23 cellular contexts compared by ENCODE assay signal in the genomic region with DNA sequence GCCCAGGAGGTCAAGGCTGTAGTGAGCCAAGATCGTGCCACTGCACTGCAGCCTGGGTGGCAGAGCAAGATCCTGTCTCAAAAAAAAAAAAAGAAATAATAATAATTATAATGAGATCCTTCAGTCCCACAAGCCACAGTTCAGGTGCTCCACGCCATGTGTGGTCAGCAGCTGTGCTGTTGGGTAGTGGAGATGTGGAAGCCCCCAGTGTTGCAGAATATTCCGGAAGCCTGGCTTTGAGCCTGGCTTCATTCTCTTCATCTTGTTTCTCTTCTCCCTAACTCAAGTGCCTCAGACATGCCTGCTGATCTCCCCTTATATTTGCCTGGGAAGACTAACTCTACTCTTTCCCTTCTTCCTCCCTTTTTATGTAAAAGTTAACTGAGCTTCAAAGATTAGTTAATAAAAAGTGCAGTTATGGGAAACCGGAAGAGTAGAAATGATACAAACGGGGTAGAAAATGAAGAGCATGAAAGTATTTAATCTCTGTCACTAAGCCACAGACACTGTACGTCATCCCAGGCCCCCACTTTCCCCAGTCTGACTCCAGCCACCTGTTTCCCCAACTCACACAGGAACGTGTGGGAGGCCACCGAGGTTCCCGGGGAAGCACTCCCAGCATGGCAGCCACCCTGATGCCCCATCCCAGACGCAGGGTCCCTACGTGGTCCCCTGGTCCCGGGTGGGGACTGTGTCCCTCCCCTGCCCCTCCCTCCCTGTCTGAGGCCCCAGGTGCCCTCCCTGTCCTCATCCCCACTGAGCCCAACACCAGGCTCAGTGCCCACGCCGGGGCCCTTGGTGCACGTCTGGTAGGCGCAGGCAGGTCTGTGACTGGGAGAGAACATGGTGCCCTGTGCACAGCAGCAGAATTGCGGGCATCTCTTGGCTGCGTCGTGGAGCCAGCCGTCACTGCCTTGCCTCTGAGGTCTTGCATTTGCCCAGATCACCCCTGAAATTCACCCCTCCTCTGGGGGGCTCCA.
"Had no signal": no experiment of that assay in that cellular context is flagged by ENCODE, and none has a peak within 500 bp of the region (broad histone marks: within the 10 kb centered on the region; RNA-seq: fewer than 3 reads in every experiment).

No MANE protein-coding gene starts in this region.

- H3K27me3 Mint-ChIP-seq: activated CD4-positive, alpha-beta T cell treated with anti-CD3 and anti-CD28 coated beads, Interleukin-2, amount 10 ng/mL, durations not matched to agents 7 days and 5 days; type B pancreatic cell had no signal

- H3K4me3 Mint-ChIP-seq: activated CD4-positive, alpha-beta T cell treated with anti-CD3 and anti-CD28 coated beads, Interleukin-2, amount 10 ng/mL, durations not matched to agents 7 days and 5 days; endodermal cell; mesothelial cell of epicardium; T-helper 1 cell treated with Interleukin-12 subunit alpha and Interleukin-12 subunit beta and Interleukin-4 antibody, amounts not matched to agents 30 μg/mL and 1 μg/mL, for 36 hours; type B pancreatic cell had no signal

- H3K9me3 ChIP-seq: stomach had no signal

- H3K27ac Mint-ChIP-seq: activated CD4-positive, alpha-beta T cell treated with anti-CD3 and anti-CD28 coated beads, Interleukin-2, amount 10 ng/mL, durations not matched to agents 7 days and 5 days; activated naive CD4-positive, alpha-beta T cell treated with anti-CD3 and anti-CD28 coated beads, Interleukin-2, amount 50 U/mL, for 72 hours; endodermal cell; mesothelial cell of epicardium; T-helper 1 cell treated with Interleukin-12 subunit alpha and Interleukin-12 subunit beta and Interleukin-4 antibody, amounts not matched to agents 30 μg/mL and 1 μg/mL, for 36 hours; type B pancreatic cell had no signal

- ATAC-seq: activated CD4-positive, CD25-positive, alpha-beta regulatory T cell treated with anti-CD3 and anti-CD28 coated beads, Interleukin-2, amount 50 U/mL, for 24 hours; activated naive CD4-positive, alpha-beta T cell treated with anti-CD3 and anti-CD28 coated beads, Interleukin-2, amount 50 U/mL, for 72 hours had no signal

- H3K27me3 ChIP-seq: dorsolateral prefrontal cortex, stomach had no signal

- DNase-seq: activated CD4-positive, alpha-beta T cell treated with anti-CD3 and anti-CD28 coated beads, Interleukin-2, amount 10 ng/mL, durations not matched to agents 7 days and 5 days; activated CD8-positive, alpha-beta memory T cell treated with anti-CD3 and anti-CD28 coated beads for 24 hours; activated CD8-positive, alpha-beta memory T cell treated with anti-CD3 and anti-CD28 coated beads, Interleukin-2, amount 50 U/mL, for 48 hours; activated effector memory CD4-positive, alpha-beta T cell treated with anti-CD3 and anti-CD28 coated beads, Interleukin-2, amount 50 U/mL, for 16 hours; activated T-cell treated with anti-CD3 and anti-CD28 coated beads, Interleukin-2, amount 50 U/mL, for 48 hours; amniotic stem cell; caudate nucleus; dorsolateral prefrontal cortex; endodermal cell; foreskin melanocyte; hypothalamus; islet precursor cell; posterior cingulate gyrus; small intestine; stimulated activated CD4-positive, alpha-beta T cell treated with anti-CD3 and anti-CD28 coated beads, Interleukin-15, amount 100 ng/mL, for 24 hours; stimulated activated CD4-positive, alpha-beta T cell treated with anti-CD3 and anti-CD28 coated beads, Interleukin-2, amount 100 ng/mL, for 48 hours; stomach had no signal

- H3K4me1 Mint-ChIP-seq: endodermal cell had no signal

- H3K9me3 Mint-ChIP-seq: activated CD4-positive, alpha-beta T cell treated with anti-CD3 and anti-CD28 coated beads, Interleukin-2, amount 10 ng/mL, durations not matched to agents 7 days and 5 days; activated naive CD4-positive, alpha-beta T cell treated with anti-CD3 and anti-CD28 coated beads, Interleukin-2, amount 50 U/mL, for 72 hours; endodermal cell; mesothelial cell of epicardium; T-helper 1 cell treated with Interleukin-12 subunit alpha and Interleukin-12 subunit beta and Interleukin-4 antibody, amounts not matched to agents 30 μg/mL and 1 μg/mL, for 36 hours; type B pancreatic cell had no signal

- H3K27ac ChIP-seq: dorsolateral prefrontal cortex, stomach had no signal

- H3K4me3 ChIP-seq: dorsolateral prefrontal cortex, lung, stomach had no signal
